In genomic region chr7:129872054-129872453, GRCh38 we compare ENCODE assay signal across 26 cellular contexts.
A peak's percentile ranks its signal among the peaks of the same experiment; 100 is the strongest.
DNase-seq lines count a peak whose midpoint lies in the region; ATAC-seq and TF ChIP-seq lines count a peak whose summit lies in the region.
"Had no signal": no experiment of that assay in that cellular context is flagged by ENCODE, and none has a peak within 500 bp of the region (broad histone marks: within the 10 kb centered on the region; RNA-seq: fewer than 3 reads in every experiment).

No MANE protein-coding gene starts in this region.

- H3K4me3 Mint-ChIP-seq in activated CD4-positive, alpha-beta T cell treated with anti-CD3 and anti-CD28 coated beads for 36 hours: no peak overlapping the region
- H3K4me3 Mint-ChIP-seq in stimulated activated naive CD8-positive, alpha-beta T cell treated with anti-CD3 and anti-CD28 coated beads, Interleukin-15, amount 100 ng/mL, for 72 hours: no peak overlapping the region
- H3K4me3 Mint-ChIP-seq: activated CD4-positive, alpha-beta T cell treated with anti-CD3 and anti-CD28 coated beads, Interleukin-2, amount 10 ng/mL, durations not matched to agents 7 days and 5 days; activated naive CD8-positive, alpha-beta T cell treated with anti-CD3 and anti-CD28 coated beads, Interleukin-2, amount 10 ng/mL, durations not matched to agents 7 days and 5 days; neural progenitor cell had no signal

- no peak for TF ChIP-seq CTCF in epithelial cell of esophagus (IDR thresholded peaks at IDR 0.05; ENCODE audit: insufficient read depth, low read depth, low read length, missing control alignments)

- no peaks in the 10 kb centered on the region for H3K9me3 Mint-ChIP-seq in activated CD4-positive, alpha-beta T cell treated with anti-CD3 and anti-CD28 coated beads for 36 hours (ENCODE audit: low read depth)
- H3K9me3 Mint-ChIP-seq in stimulated activated naive CD8-positive, alpha-beta T cell treated with anti-CD3 and anti-CD28 coated beads, Interleukin-15, amount 100 ng/mL, for 72 hours: no peaks in the 10 kb centered on the region
- H3K9me3 Mint-ChIP-seq: activated CD4-positive, alpha-beta T cell treated with anti-CD3 and anti-CD28 coated beads, Interleukin-2, amount 10 ng/mL, durations not matched to agents 7 days and 5 days; activated naive CD8-positive, alpha-beta T cell treated with anti-CD3 and anti-CD28 coated beads, Interleukin-2, amount 10 ng/mL, durations not matched to agents 7 days and 5 days; neural progenitor cell had no signal

- H3K4me1 Mint-ChIP-seq in activated CD4-positive, alpha-beta T cell treated with anti-CD3 and anti-CD28 coated beads for 36 hours: peaks cover 26% of the 10 kb centered on the region
- peaks cover 26% of the 10 kb centered on the region for H3K4me1 Mint-ChIP-seq in stimulated activated naive CD8-positive, alpha-beta T cell treated with anti-CD3 and anti-CD28 coated beads, Interleukin-15, amount 100 ng/mL, for 72 hours

- H3K27me3 Mint-ChIP-seq in activated CD4-positive, alpha-beta T cell treated with anti-CD3 and anti-CD28 coated beads for 36 hours: no peaks in the 10 kb centered on the region
- no peaks in the 10 kb centered on the region for H3K27me3 Mint-ChIP-seq in stimulated activated naive CD8-positive, alpha-beta T cell treated with anti-CD3 and anti-CD28 coated beads, Interleukin-15, amount 100 ng/mL, for 72 hours
- H3K27me3 Mint-ChIP-seq: activated CD4-positive, alpha-beta T cell treated with anti-CD3 and anti-CD28 coated beads, Interleukin-2, amount 10 ng/mL, durations not matched to agents 7 days and 5 days; activated naive CD8-positive, alpha-beta T cell treated with anti-CD3 and anti-CD28 coated beads, Interleukin-2, amount 10 ng/mL, durations not matched to agents 7 days and 5 days had no signal

- peak; percentile 43 for DNase-seq in activated CD4-positive, alpha-beta T cell treated with anti-CD3 and anti-CD28 coated beads for 36 hours
- DNase-seq in activated CD4-positive, alpha-beta T cell treated with anti-CD3 and anti-CD28 coated beads, Interleukin-2, amount 50 U/mL, for 4 hours: no peak
- DNase-seq in stimulated activated CD4-positive, alpha-beta T cell treated with anti-CD3 and anti-CD28 coated beads, Interleukin-12 subunit alpha, Interleukin-12 subunit beta, amount 100 ng/mL, for 48 hours (ENCODE audit: low read depth in 2 of 3, low spot score in 1 of 3): peak; percentile 4 to 17 (median 5)
- no peak for DNase-seq in stimulated activated CD4-positive, alpha-beta T cell treated with anti-CD3 and anti-CD28 coated beads, Interleukin-4, amount 100 ng/mL, for 4 hours
- DNase-seq in epithelial cell of esophagus (ENCODE audit: low read depth): peak; percentile 64
- DNase-seq in stimulated activated naive CD8-positive, alpha-beta T cell treated with anti-CD3 and anti-CD28 coated beads, Interleukin-15, amount 100 ng/mL, for 72 hours: peak in 1 of 2 donors; percentile 24
- no peak for DNase-seq in NCI-H1092 (lab: John Stamatoyannopoulos, UW)
- no peak for DNase-seq in amygdala (lab: John Stamatoyannopoulos, UW)
- DNase-seq: activated CD4-positive, alpha-beta T cell treated with anti-CD3 and anti-CD28 coated beads, Interleukin-2, amount 10 ng/mL, durations not matched to agents 7 days and 5 days; activated naive CD8-positive, alpha-beta T cell treated with anti-CD3 and anti-CD28 coated beads, Interleukin-2, amount 10 ng/mL, durations not matched to agents 7 days and 5 days; BE2C; COR-L47; DMS79; effector CD4-positive, alpha-beta T cell; esophagus squamous epithelium; kidney; MV-4-11; NCI-H1694 treated with DMSO at 0.1 percent for 48 hours; NCI-H748 treated with DMSO at 0.1 percent for 48 hours; posterior cingulate gyrus; Right ventricle myocardium superior; T-helper 1 cell; transverse colon had no signal

- intact Hi-C loops in activated CD4-positive, alpha-beta T cell treated with anti-CD3 and anti-CD28 coated beads for 36 hours (cut with DNase I, micrococcal nuclease): no loop called here

- H3K27ac Mint-ChIP-seq in activated CD4-positive, alpha-beta T cell treated with anti-CD3 and anti-CD28 coated beads for 36 hours: no peak overlapping the region
- no peak overlapping the region for H3K27ac Mint-ChIP-seq in stimulated activated naive CD8-positive, alpha-beta T cell treated with anti-CD3 and anti-CD28 coated beads, Interleukin-15, amount 100 ng/mL, for 72 hours
- H3K27ac Mint-ChIP-seq: activated CD4-positive, alpha-beta T cell treated with anti-CD3 and anti-CD28 coated beads, Interleukin-2, amount 10 ng/mL, durations not matched to agents 7 days and 5 days; activated naive CD8-positive, alpha-beta T cell treated with anti-CD3 and anti-CD28 coated beads, Interleukin-2, amount 10 ng/mL, durations not matched to agents 7 days and 5 days; neural progenitor cell had no signal

- H3K36me3 Mint-ChIP-seq in activated CD4-positive, alpha-beta T cell treated with anti-CD3 and anti-CD28 coated beads for 36 hours (ENCODE audit: low read depth): peaks cover 16% of the 10 kb centered on the region

- H3K4me3 ChIP-seq in epithelial cell of esophagus (ENCODE audit: low read length): no peak overlapping the region
- H3K4me3 ChIP-seq: esophagus squamous epithelium, GM12878, HAP-1, neural progenitor cell, transverse colon had no signal

- peak; percentile 83 for ATAC-seq in activated CD4-positive, alpha-beta T cell treated with anti-CD3 and anti-CD28 coated beads for 36 hours
- ATAC-seq in stimulated activated naive CD8-positive, alpha-beta T cell treated with anti-CD3 and anti-CD28 coated beads, Interleukin-15, amount 100 ng/mL, for 72 hours: peak; percentile 68
- ATAC-seq: GM12878 had no signal

- CTCF ChIA-PET in activated CD4-positive, alpha-beta T cell treated with anti-CD3 and anti-CD28 coated beads for 36 hours (lab: Charles Lee): interaction anchor here (1.3 kb wide), 1 partner anchor 10 kb away, joined by 4 read pairs; no protein-coding TSS in a partner anchor

- POLR2A ChIA-PET in activated CD4-positive, alpha-beta T cell treated with anti-CD3 and anti-CD28 coated beads for 36 hours (lab: Charles Lee): no interaction called here

Comparison
In these comparisons a context has a peak if more than half of its experiments do, and no peak if none do; other contexts are left out.
1. DNase-seq: peak in activated CD4-positive, alpha-beta T cell treated with anti-CD3 and anti-CD28 coated beads for 36 hours (single experiment), stimulated activated CD4-positive, alpha-beta T cell treated with anti-CD3 and anti-CD28 coated beads, Interleukin-12 subunit alpha, Interleukin-12 subunit beta, amount 100 ng/mL, for 48 hours (3 of 3) and epithelial cell of esophagus (single experiment); none in activated CD4-positive, alpha-beta T cell treated with anti-CD3 and anti-CD28 coated beads, Interleukin-2, amount 50 U/mL, for 4 hours (0 of 2), stimulated activated CD4-positive, alpha-beta T cell treated with anti-CD3 and anti-CD28 coated beads, Interleukin-4, amount 100 ng/mL, for 4 hours (0 of 2), NCI-H1092 (single experiment) and amygdala (0 of 56).